In the genomic region with DNA sequence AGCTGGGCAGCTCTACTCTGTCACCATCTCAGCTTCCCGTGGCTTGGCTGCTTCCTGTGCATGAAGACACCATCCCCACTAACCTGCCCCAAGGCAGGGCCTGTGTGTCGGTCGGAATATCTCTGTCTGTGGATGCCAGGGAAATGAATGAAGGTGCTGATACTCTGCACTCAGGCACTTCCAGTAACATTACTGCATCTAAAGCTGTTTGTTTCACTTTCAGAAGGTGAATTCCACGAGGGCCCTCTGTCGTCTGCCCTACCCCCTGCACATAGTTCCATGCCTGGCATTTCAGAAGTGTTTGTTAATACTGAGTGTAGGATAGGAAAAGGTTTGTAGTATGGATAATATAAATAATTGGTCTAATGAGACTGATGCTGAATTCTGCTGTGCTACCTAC, we compare ENCODE assay signal across 9 cellular contexts.
"Had no signal": no experiment of that assay in that cellular context is flagged by ENCODE, and none has a peak within 500 bp of the region (broad histone marks: within the 10 kb centered on the region; RNA-seq: fewer than 3 reads in every experiment).

No MANE protein-coding gene starts in this region.

- H3K9me3 Mint-ChIP-seq: GM23338, H9, HFFc6 had no signal

- H3K4me1 ChIP-seq: HAP-1 had no signal

- H3K4me3 Mint-ChIP-seq: GM23338, H9, HFFc6 had no signal

- H3K4me2 ChIP-seq: GM23338 had no signal

- H3K9ac ChIP-seq: GM23248 had no signal

- ATAC-seq: GM23338, HCT116 had no signal

- H3K9me3 ChIP-seq: HAP-1 had no signal

- H3K36me3 ChIP-seq: HAP-1 had no signal

- DNase-seq: GM23248, GOT3, H7, H9, HCEC 1CT, HFFc6 had no signal

- H3K27ac Mint-ChIP-seq: GM23338, H9, HFFc6 had no signal

- H3K4me1 Mint-ChIP-seq: GM23338, H9 had no signal

- H3K4me3 ChIP-seq: GM23248, GM23338, HAP-1 had no signal

- H3K27ac ChIP-seq: GM23248 had no signal

- H2AFZ ChIP-seq: GM23248, GM23338 had no signal
